8 cellular contexts compared by ENCODE assay signal in the genomic region with DNA sequence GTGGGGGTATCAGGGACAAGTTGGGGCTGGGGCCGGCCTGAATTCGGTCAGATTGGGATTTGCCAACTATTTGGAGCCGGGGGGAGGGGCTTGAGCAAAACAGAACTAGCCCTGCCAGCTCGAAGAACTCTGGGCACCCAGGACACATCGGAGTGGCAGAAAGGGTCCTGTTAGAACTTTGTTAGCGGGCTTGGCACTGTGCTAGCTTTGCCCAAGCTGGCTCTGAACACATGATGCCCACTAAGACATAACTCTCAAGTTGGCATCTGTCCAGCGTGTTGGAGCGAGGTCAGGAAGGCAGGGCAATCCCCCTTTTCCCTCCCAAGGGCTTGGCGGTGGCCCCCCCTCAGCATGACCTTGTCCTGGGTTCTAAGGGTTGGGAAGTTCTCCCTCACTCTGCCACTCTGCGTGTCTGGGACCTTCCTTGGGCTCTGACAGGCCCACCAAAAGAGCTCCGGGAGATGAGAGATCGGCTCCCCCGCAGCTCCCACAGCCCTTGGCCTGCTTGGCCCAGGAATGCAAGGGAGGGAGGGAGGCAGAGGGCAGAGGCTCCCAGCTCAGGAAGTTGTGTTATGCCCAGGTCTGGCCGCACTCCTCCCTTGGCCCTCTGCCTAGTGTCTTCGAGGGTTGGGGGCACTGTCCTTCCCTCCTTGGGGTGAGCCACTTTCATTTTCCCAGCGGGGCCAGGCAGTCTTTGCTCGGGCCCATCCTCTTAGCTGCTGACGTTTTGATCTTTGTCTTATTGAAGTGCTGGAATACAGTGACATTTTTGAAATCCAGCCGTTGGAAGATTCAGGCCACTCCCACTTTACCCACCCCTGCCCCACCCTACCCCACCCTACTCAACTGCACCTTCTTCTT. TPM values are rescaled to one million over a fixed set of nuclear protein-coding genes. Genes with fewer than 3 reads are reported as not detected.
A peak's percentile ranks its signal among the peaks of the same experiment; 100 is the strongest.
DNase-seq lines count a peak whose midpoint lies in the region; ATAC-seq and TF ChIP-seq lines count a peak whose summit lies in the region.

No MANE protein-coding gene starts in this region.

- POLR2A ChIA-PET in activated CD4-positive, alpha-beta T cell treated with anti-CD3 and anti-CD28 coated beads for 36 hours (lab: Charles Lee), result interaction anchor here (1.0 to 5.1 kb wide), 7 partner anchors 8 to 18 kb away, joined by 3 to 25 read pairs (median 7); no protein-coding TSS in a partner anchor
- POLR2A ChIA-PET in RWPE1 (lab: Yijun Ruan, JAX; ENCODE audit: low non-redundant PET), result interaction anchor here (0.5 to 2.3 kb wide), 6 partner anchors 12 to 21 kb away, joined by 3 to 12 read pairs (median 4); no protein-coding TSS in a partner anchor

- H3K36me3 ChIP-seq in lower lobe of right lung (no peaks in the 10 kb centered on the region), thoracic aorta (no peaks in the 10 kb centered on the region)

- H3K9me3 ChIP-seq in lower lobe of right lung (no peaks in the 10 kb centered on the region), thoracic aorta (no peaks in the 10 kb centered on the region)

- CTCF ChIA-PET in activated CD4-positive, alpha-beta T cell treated with anti-CD3 and anti-CD28 coated beads for 36 hours (lab: Charles Lee), result interaction anchor here (0.8 to 29.1 kb wide), 4 partner anchors 13 to 49 kb away, joined by 3 to 929 read pairs (median 26); partner anchors contain the start of gene MEX3A
- CTCF ChIA-PET in RWPE1 (lab: Yijun Ruan, JAX), result interaction anchor here (0.6 to 3.5 kb wide), 4 partner anchors 15 to 107 kb away, joined by 3 to 20 read pairs (median 6); no protein-coding TSS in a partner anchor

- no peak for DNase-seq in activated CD4-positive, alpha-beta T cell treated with anti-CD3 and anti-CD28 coated beads for 36 hours
- no peak for DNase-seq in activated CD4-positive, alpha-beta T cell treated with anti-CD3 and anti-CD28 coated beads for 48 hours
- DNase-seq in RWPE1 (ENCODE audit: low spot score), result no peak
- DNase-seq in dorsolateral prefrontal cortex, result peak in 4 of 10 donors; percentile 20 to 56 (median 44)
- peak; percentile 79 for DNase-seq in lower lobe of right lung
- peak; percentile 29 for DNase-seq in thoracic aorta (ENCODE audit: low spot score)

- H3K27me3 Mint-ChIP-seq in activated CD4-positive, alpha-beta T cell treated with anti-CD3 and anti-CD28 coated beads for 36 hours, result peaks cover 19% of the 10 kb centered on the region

- peak overlapping the region; percentile 93 for H3K4me3 Mint-ChIP-seq in activated CD4-positive, alpha-beta T cell treated with anti-CD3 and anti-CD28 coated beads for 36 hours

- peaks cover 51% of the 10 kb centered on the region for H3K4me1 ChIP-seq in lower lobe of right lung
- peaks cover 26 to 49% of the 10 kb centered on the region in 2 donors for H3K4me1 ChIP-seq in thoracic aorta (ENCODE audit: control insufficient read depth in 1 of 2, low read depth in 2 of 2)

- TF ChIP-seq CTCF in RWPE1 (conservative IDR thresholded peaks at IDR 0.05; ENCODE audit: low read depth) (no peak), dorsolateral prefrontal cortex (IDR thresholded peaks at IDR 0.05 in 54 of 56, conservative IDR thresholded peaks at IDR 0.05 in 2 of 56; ENCODE audit: low read depth in 1 of 56, partially characterized antibody in 56 of 56) (peak in 1 of 56 donors; percentile 2), lower lobe of right lung (IDR thresholded peaks at IDR 0.05) (no peak), thoracic aorta (IDR thresholded peaks at IDR 0.05) (no peak)

- H3K27me3 ChIP-seq in dorsolateral prefrontal cortex (no peaks in the 10 kb centered on the region), lower lobe of right lung (ENCODE audit: low read depth) (no peaks in the 10 kb centered on the region), thoracic aorta (replicated peaks; ENCODE audit: insufficient read depth) (no peaks in the 10 kb centered on the region)

- H3K4me3 ChIP-seq in dorsolateral prefrontal cortex (peak overlapping the region; percentile 66 to 100 (median 98)), lower lobe of right lung (peak overlapping the region; percentile 90), thoracic aorta (peak overlapping the region; percentile 96)

- H3K4me1 Mint-ChIP-seq in activated CD4-positive, alpha-beta T cell treated with anti-CD3 and anti-CD28 coated beads for 36 hours, result peaks cover 35% of the 10 kb centered on the region

- ATAC-seq in activated CD4-positive, alpha-beta T cell treated with anti-CD3 and anti-CD28 coated beads for 36 hours, result no peak
- ATAC-seq in lower lobe of right lung (peak; percentile 19 to 59), thoracic aorta (ENCODE audit: insufficient number of reproducible peaks, low FRiP score, low read depth) (no peak), GM19455 (IDR thresholded peaks at IDR 0.05; ENCODE audit: unreplicated experiment) (no peak), HG02970 (IDR thresholded peaks at IDR 0.05; ENCODE audit: low FRiP score, unreplicated experiment) (no peak)

- peaks cover 21% of the 10 kb centered on the region for H3K36me3 Mint-ChIP-seq in activated CD4-positive, alpha-beta T cell treated with anti-CD3 and anti-CD28 coated beads for 36 hours (ENCODE audit: low read depth)

- H3K27ac ChIP-seq in RWPE1, result peak overlapping the region; percentile 100
- H3K27ac ChIP-seq in dorsolateral prefrontal cortex, result peak overlapping the region; percentile 37 to 98 (median 95)
- H3K27ac ChIP-seq in lower lobe of right lung, result peak overlapping the region; percentile 99
- peak overlapping the region; percentile 98 to 99 for H3K27ac ChIP-seq in thoracic aorta

- H3K9me3 Mint-ChIP-seq in activated CD4-positive, alpha-beta T cell treated with anti-CD3 and anti-CD28 coated beads for 36 hours (ENCODE audit: low read depth), result no peaks in the 10 kb centered on the region

- intact Hi-C loops in activated CD4-positive, alpha-beta T cell treated with anti-CD3 and anti-CD28 coated beads for 36 hours (cut with DNase I, micrococcal nuclease), result loop anchor here (1.0 to 2.0 kb wide), 3 partner anchors 8 to 63 kb away; partner anchors contain the start of gene UBQLN4 (in 1 of the 2)
- intact Hi-C loops in dorsolateral prefrontal cortex (cut with DNase I) (no loop called here), lower lobe of right lung (cut with DNase I) (no loop called here)

- peak overlapping the region; percentile 83 for H3K27ac Mint-ChIP-seq in activated CD4-positive, alpha-beta T cell treated with anti-CD3 and anti-CD28 coated beads for 36 hours

RNA-seq across cellular contexts. Expression of gene LMNA, which starts 1.2 kb away (rescaled TPM):
- total RNA-seq in activated CD4-positive, alpha-beta T cell treated with anti-CD3 and anti-CD28 coated beads for 36 hours, result 100 to 1,000 TPM; 184 to 218 TPM
- 100 to 1,000 TPM in 10 of 120 experiments, 10 to 100 TPM in 110; 32.8 to 189 (median 59.9) TPM for total RNA-seq in dorsolateral prefrontal cortex
- total RNA-seq in lower lobe of right lung, result 235 TPM
- total RNA-seq in thoracic aorta, result 100 to 1,000 TPM; 740 to 804 TPM

RNA-seq across cellular contexts. Expression of gene MEX3A, which starts 33.5 kb away (rescaled TPM):
- total RNA-seq in activated CD4-positive, alpha-beta T cell treated with anti-CD3 and anti-CD28 coated beads for 36 hours, result under 1 TPM; 0.48 to 0.79 TPM
- total RNA-seq in dorsolateral prefrontal cortex (1 to 10 TPM in 84 of 120 experiments, under 1 TPM in 36; 0.44 to 4.6 (median 1.3) TPM), lower lobe of right lung (0.74 TPM), thoracic aorta (under 1 TPM in 1 of 2 donors, not detected in 1; 0.42 TPM)

RNA-seq across cellular contexts. Expression of gene SEMA4A, which starts 37.6 kb away (rescaled TPM):
- 10 to 100 TPM; 53.3 to 64.5 TPM for total RNA-seq in activated CD4-positive, alpha-beta T cell treated with anti-CD3 and anti-CD28 coated beads for 36 hours
- total RNA-seq in dorsolateral prefrontal cortex (10 to 100 TPM; 10.4 to 48.3 (median 27.5) TPM), lower lobe of right lung (28.9 TPM), thoracic aorta (10 to 100 TPM; 12.7 to 15.8 TPM)

RNA-seq across cellular contexts. Expression of gene RAB25, which starts 54.8 kb away (rescaled TPM):
- under 1 TPM; 0.46 to 0.77 TPM for total RNA-seq in activated CD4-positive, alpha-beta T cell treated with anti-CD3 and anti-CD28 coated beads for 36 hours
- 1 to 10 TPM in 44 of 120 experiments, under 1 TPM in 36, not detected in 40; 0.44 to 3.3 (median 1.0) TPM for total RNA-seq in dorsolateral prefrontal cortex
- total RNA-seq in lower lobe of right lung, result 58.0 TPM
- total RNA-seq in thoracic aorta, result not detected

Comparison
In these comparisons a context has a peak if more than half of its experiments do, and no peak if none do; other contexts are left out.
1. ATAC-seq: peak in lower lobe of right lung (2 of 2); none in activated CD4-positive, alpha-beta T cell treated with anti-CD3 and anti-CD28 coated beads for 36 hours (single experiment), thoracic aorta (single experiment), GM19455 (single experiment) and HG02970 (single experiment).
2. DNase-seq: peak in lower lobe of right lung (single experiment) and thoracic aorta (single experiment); none in activated CD4-positive, alpha-beta T cell treated with anti-CD3 and anti-CD28 coated beads for 36 hours (single experiment), activated CD4-positive, alpha-beta T cell treated with anti-CD3 and anti-CD28 coated beads for 48 hours (single experiment) and RWPE1 (single experiment).
3. intact Hi-C loops: an anchor here in activated CD4-positive, alpha-beta T cell treated with anti-CD3 and anti-CD28 coated beads for 36 hours (1.0 to 2.0 kb wide); none called in dorsolateral prefrontal cortex and lower lobe of right lung.
4. Peak in every context shown above with its lines, with median percentiles within 50 percentile points of each other: H3K27ac ChIP-seq and H3K4me3 ChIP-seq.